In genomic region chr18:51091270-51091669, GRCh38 we compare ENCODE assay signal across 1 cellular context.
TF ChIP-seq lines count a peak whose summit lies in the region.

No MANE protein-coding gene starts in this region.

TF ChIP-seq in SK-N-SH treated with all-trans-retinoic acid at 6 μM for 48 hours, 23 proteins besides CTCF, POLR2A, EP300 and RAD21 (continued from another document):
- TF ChIP-seq TSHZ2 (CRISPR knock-in tag; IDR thresholded peaks at IDR 0.05): no peak
- no peak for TF ChIP-seq OSR1 (CRISPR knock-in tag; IDR thresholded peaks at IDR 0.05)
- no peak for TF ChIP-seq ZNF70 (CRISPR knock-in tag; IDR thresholded peaks at IDR 0.05)
- TF ChIP-seq ZNF565 (CRISPR knock-in tag; conservative IDR thresholded peaks at IDR 0.05; ENCODE audit: low read depth): no peak
- TF ChIP-seq RARB (CRISPR knock-in tag; IDR thresholded peaks at IDR 0.05): no peak
- TF ChIP-seq BACH2 (CRISPR knock-in tag; IDR thresholded peaks at IDR 0.05; ENCODE audit: borderline replicate concordance): no peak
- TF ChIP-seq, protein P1, sequence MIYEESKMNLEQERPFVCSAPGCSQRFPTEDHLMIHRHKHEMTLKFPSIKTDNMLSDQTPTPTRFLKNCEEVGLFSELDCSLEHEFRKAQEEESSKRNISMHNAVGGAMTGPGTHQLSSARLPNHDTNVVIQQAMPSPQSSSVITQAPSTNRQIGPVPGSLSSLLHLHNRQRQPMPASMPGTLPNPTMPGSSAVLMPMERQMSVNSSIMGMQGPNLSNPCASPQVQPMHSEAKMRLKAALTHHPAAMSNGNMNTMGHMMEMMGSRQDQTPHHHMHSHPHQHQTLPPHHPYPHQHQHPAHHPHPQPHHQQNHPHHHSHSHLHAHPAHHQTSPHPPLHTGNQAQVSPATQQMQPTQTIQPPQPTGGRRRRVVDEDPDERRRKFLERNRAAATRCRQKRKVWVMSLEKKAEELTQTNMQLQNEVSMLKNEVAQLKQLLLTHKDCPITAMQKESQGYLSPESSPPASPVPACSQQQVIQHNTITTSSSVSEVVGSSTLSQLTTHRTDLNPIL (CRISPR knock-in tag; IDR thresholded peaks at IDR 0.05; ENCODE audit: low read depth): no peak
- TF ChIP-seq ZFP3 (CRISPR knock-in tag; IDR thresholded peaks at IDR 0.05): no peak
TF ChIP-seq in SK-N-SH treated with all-trans-retinoic acid at 6 μM for 48 hours: peak in this region for 0.
